1 cellular context compared by ENCODE assay signal in the genomic region with DNA sequence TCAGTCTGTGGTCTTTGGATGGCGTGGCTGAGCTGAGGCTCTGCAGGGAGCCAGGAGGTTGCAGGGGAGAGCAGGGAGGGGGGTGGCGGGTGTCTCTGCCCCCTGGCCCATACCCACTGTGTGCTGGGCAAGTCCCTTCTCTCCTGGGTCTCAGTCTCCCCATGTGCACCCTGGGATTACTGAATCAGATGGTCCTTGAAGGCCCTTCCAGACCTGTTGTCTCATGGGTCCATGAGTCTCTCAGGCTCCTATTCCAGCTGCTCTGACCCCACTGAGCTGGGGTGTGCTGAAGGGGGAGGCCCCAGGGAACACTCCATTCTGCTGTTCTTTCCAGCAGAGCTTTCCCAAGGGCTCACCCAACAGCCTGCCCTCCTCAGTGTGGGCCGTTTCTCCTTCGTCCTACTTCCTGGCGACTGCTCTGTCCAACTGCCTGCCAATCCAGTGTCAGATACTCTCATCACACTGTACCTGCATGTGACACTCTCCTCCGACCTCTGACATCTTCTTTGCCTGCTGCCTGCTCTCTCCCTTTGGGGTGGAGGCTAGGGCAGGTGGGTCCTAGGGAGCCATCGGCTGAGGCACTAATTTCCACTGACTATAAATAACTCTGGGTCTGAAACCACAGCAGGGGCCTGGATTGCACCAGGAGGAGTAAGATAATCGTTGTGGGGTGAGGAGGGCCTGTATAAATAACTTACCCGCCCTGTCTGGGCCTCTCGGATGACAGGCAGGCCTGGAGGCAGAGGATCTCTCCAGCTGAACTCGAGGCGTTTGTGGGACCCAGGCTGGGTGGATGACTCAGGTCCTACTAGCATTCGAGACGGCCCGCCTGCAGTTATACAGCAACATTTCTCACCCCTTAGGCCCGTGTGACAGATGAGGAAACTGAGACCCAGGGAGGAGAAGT.
TF ChIP-seq lines count a peak whose summit lies in the region.

No MANE protein-coding gene starts in this region.

TF ChIP-seq in HEK293, 187 proteins besides CTCF, POLR2A, EP300 and RAD21 (continued from another document and continues in another):
- TF ChIP-seq ZNF114 (tag by site-specific recombination; IDR thresholded peaks at IDR 0.05) (0 out of 2 replicates have a peak, but pooled peaks have one; percentile 51), ZNF239 (tag by site-specific recombination; IDR thresholded peaks at IDR 0.05) (no peak), ELK4 (IDR thresholded peaks at IDR 0.05; ENCODE audit: borderline replicate concordance, low read depth, low read length) (no peak), ZNF2 (tag by site-specific recombination; IDR thresholded peaks at IDR 0.05) (no peak), ZNF677 (tag by site-specific recombination; IDR thresholded peaks at IDR 0.05) (no peak), ZBTB48 (tag by site-specific recombination; IDR thresholded peaks at IDR 0.05) (peak; percentile 78), ZNF366 (tag by site-specific recombination; conservative IDR thresholded peaks at IDR 0.05) (no peak), ZBTB1 (tag by site-specific recombination; IDR thresholded peaks at IDR 0.05) (no peak), ZNF830 (tag by site-specific recombination; IDR thresholded peaks at IDR 0.05; ENCODE audit: low read depth) (no peak), ZNF707 (tag by site-specific recombination; IDR thresholded peaks at IDR 0.05) (no peak), ZNF26 (tag by site-specific recombination; IDR thresholded peaks at IDR 0.05) (no peak), ZBTB6 (tag by site-specific recombination; IDR thresholded peaks at IDR 0.05) (no peak), ZNF571 (tag by site-specific recombination; IDR thresholded peaks at IDR 0.05) (no peak), ZNF221 (tag by site-specific recombination; IDR thresholded peaks at IDR 0.05; ENCODE audit: borderline replicate concordance) (no peak), ZNF501 (tag by site-specific recombination; IDR thresholded peaks at IDR 0.05) (no peak), ZNF561 (tag by site-specific recombination; IDR thresholded peaks at IDR 0.05; ENCODE audit: borderline replicate concordance) (no peak), ZNF223 (tag by site-specific recombination; IDR thresholded peaks at IDR 0.05) (no peak), SP2 (tag by site-specific recombination; IDR thresholded peaks at IDR 0.05) (peak; percentile 6; the same call in 1 of the 2 replicates), ZNF133 (tag by site-specific recombination; IDR thresholded peaks at IDR 0.05) (no peak), GLIS1 (tag by site-specific recombination; IDR thresholded peaks at IDR 0.05) (peak; percentile 60), ZBTB10 (tag by site-specific recombination; IDR thresholded peaks at IDR 0.05) (no peak), ZNF146 (tag by site-specific recombination; IDR thresholded peaks at IDR 0.05) (no peak), ZNF140 (tag by site-specific recombination; IDR thresholded peaks at IDR 0.05) (no peak), ZNF624 (tag by site-specific recombination; IDR thresholded peaks at IDR 0.05) (no peak), ZNF600 (tag by site-specific recombination; IDR thresholded peaks at IDR 0.05) (no peak), ZNF792 (tag by site-specific recombination; IDR thresholded peaks at IDR 0.05) (no peak), ZNF555 (tag by site-specific recombination; conservative IDR thresholded peaks at IDR 0.05) (no peak), EGR2 (tag by site-specific recombination; IDR thresholded peaks at IDR 0.05; ENCODE audit: low read depth) (peak; percentile 45), ZNF138 (tag by site-specific recombination; IDR thresholded peaks at IDR 0.05; ENCODE audit: borderline replicate concordance) (no peak), ZNF549 (tag by site-specific recombination; IDR thresholded peaks at IDR 0.05) (no peak), ZNF548 (tag by site-specific recombination; IDR thresholded peaks at IDR 0.05) (no peak), ZNF580 (tag by site-specific recombination; IDR thresholded peaks at IDR 0.05) (no peak), REPIN1 (tag by site-specific recombination; IDR thresholded peaks at IDR 0.05; ENCODE audit: low read depth) (no peak), ZNF629 (tag by site-specific recombination; IDR thresholded peaks at IDR 0.05) (peak; percentile 39; the same call in 1 of the 2 replicates), ZBTB7A (tag by site-specific recombination; IDR thresholded peaks at IDR 0.05; ENCODE audit: low read depth) (no peak), OVOL3 (tag by site-specific recombination; IDR thresholded peaks at IDR 0.05) (no peak), ZBTB44 (tag by site-specific recombination; IDR thresholded peaks at IDR 0.05) (no peak), SCRT2 (tag by site-specific recombination; IDR thresholded peaks at IDR 0.05) (0 out of 2 replicates have a peak, but pooled peaks have one; percentile 41), ZNF274 (IDR thresholded peaks at IDR 0.05; ENCODE audit: low read length) (no peak), ZNF274 (tag by site-specific recombination; IDR thresholded peaks at IDR 0.05; ENCODE audit: borderline replicate concordance) (no peak), MYNN (tag by site-specific recombination; IDR thresholded peaks at IDR 0.05; ENCODE audit: borderline replicate concordance) (no peak), ZNF558 (tag by site-specific recombination; IDR thresholded peaks at IDR 0.05) (no peak), ZNF302 (tag by site-specific recombination; IDR thresholded peaks at IDR 0.05; ENCODE audit: low read depth) (no peak), ZNF211 (tag by site-specific recombination; IDR thresholded peaks at IDR 0.05; ENCODE audit: low read depth) (no peak), ZNF433 (tag by site-specific recombination; IDR thresholded peaks at IDR 0.05; ENCODE audit: low read depth) (no peak)
- TF ChIP-seq, protein P1, sequence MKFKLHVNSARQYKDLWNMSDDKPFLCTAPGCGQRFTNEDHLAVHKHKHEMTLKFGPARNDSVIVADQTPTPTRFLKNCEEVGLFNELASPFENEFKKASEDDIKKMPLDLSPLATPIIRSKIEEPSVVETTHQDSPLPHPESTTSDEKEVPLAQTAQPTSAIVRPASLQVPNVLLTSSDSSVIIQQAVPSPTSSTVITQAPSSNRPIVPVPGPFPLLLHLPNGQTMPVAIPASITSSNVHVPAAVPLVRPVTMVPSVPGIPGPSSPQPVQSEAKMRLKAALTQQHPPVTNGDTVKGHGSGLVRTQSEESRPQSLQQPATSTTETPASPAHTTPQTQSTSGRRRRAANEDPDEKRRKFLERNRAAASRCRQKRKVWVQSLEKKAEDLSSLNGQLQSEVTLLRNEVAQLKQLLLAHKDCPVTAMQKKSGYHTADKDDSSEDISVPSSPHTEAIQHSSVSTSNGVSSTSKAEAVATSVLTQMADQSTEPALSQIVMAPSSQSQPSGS (tag by site-specific recombination; IDR thresholded peaks at IDR 0.05; ENCODE audit: low read depth), result no peak
- TF ChIP-seq, protein P2, sequence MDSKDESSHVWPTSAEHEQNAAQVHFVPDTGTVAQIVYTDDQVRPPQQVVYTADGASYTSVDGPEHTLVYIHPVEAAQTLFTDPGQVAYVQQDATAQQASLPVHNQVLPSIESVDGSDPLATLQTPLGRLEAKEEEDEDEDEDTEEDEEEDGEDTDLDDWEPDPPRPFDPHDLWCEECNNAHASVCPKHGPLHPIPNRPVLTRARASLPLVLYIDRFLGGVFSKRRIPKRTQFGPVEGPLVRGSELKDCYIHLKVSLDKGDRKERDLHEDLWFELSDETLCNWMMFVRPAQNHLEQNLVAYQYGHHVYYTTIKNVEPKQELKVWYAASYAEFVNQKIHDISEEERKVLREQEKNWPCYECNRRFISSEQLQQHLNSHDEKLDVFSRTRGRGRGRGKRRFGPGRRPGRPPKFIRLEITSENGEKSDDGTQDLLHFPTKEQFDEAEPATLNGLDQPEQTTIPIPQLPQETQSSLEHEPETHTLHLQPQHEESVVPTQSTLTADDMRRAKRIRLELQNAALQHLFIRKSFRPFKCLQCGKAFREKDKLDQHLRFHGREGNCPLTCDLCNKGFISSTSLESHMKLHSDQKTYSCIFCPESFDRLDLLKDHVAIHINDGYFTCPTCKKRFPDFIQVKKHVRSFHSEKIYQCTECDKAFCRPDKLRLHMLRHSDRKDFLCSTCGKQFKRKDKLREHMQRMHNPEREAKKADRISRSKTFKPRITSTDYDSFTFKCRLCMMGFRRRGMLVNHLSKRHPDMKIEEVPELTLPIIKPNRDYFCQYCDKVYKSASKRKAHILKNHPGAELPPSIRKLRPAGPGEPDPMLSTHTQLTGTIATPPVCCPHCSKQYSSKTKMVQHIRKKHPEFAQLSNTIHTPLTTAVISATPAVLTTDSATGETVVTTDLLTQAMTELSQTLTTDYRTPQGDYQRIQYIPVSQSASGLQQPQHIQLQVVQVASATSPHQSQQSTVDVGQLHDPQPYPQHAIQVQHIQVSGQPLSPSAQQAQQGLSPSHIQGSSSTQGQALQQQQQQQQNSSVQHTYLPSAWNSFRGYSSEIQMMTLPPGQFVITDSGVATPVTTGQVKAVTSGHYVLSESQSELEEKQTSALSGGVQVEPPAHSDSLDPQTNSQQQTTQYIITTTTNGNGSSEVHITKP (tag by site-specific recombination; IDR thresholded peaks at IDR 0.05), result peak; percentile 34; the same call in 1 of the 2 replicates
- TF ChIP-seq, protein P3, sequence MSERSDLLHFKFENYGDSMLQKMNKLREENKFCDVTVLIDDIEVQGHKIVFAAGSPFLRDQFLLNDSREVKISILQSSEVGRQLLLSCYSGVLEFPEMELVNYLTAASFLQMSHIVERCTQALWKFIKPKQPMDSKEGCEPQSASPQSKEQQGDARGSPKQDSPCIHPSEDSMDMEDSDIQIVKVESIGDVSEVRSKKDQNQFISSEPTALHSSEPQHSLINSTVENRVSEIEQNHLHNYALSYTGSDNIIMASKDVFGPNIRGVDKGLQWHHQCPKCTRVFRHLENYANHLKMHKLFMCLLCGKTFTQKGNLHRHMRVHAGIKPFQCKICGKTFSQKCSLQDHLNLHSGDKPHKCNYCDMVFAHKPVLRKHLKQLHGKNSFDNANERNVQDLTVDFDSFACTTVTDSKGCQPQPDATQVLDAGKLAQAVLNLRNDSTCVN (tag by site-specific recombination; optimal IDR thresholded peaks at IDR 0.05), result no peak
